11 cellular contexts compared by ENCODE assay signal in the genomic region with DNA sequence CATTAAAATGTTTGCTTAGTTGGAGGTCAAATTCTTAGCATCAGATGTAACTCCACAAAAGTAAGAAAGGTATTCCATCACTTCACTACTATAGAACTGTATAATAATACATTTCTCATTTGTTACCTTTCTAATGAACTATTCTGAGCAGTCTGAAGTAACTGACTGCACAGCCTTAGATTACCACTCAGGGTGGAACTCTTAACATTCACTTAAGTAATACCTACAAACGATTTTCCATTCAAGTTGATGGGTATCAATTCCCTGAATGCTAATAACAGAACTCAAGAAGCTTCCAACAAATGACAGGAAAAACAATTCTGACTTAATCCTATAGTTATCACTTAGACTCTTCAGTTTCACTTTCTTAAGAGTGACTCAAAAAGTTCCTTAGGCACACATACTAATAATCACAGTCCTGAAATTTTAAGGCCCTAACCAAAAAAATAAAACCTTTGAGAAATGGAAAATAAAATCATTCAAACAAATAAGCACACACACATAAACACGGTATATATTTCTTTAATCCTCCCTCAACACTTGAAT. TPM values are rescaled to one million over a fixed set of nuclear protein-coding genes. Genes with fewer than 3 reads are reported as not detected.
DNase-seq lines count a peak whose midpoint lies in the region; ATAC-seq lines count a peak whose summit lies in the region.
"Had no signal": no experiment of that assay in that cellular context is flagged by ENCODE, and none has a peak within 500 bp of the region (broad histone marks: within the 10 kb centered on the region; RNA-seq: fewer than 3 reads in every experiment).

No MANE protein-coding gene starts in this region.

- no peak for DNase-seq in activated CD8-positive, alpha-beta memory T cell treated with anti-CD3 and anti-CD28 coated beads, Interleukin-2, amount 10 ng/mL, durations not matched to agents 7 days and 5 days
- DNase-seq in activated CD8-positive, alpha-beta memory T cell treated with anti-CD3 and anti-CD28 coated beads, Interleukin-2, amount 50 U/mL, for 48 hours: no peak
- DNase-seq in adipocyte (ENCODE audit: low read depth) (peak; percentile 22), HAP-1 (ENCODE audit: low spot score in 2 of 2) (no peak), NAMALWA (ENCODE audit: low spot score) (no peak)
- DNase-seq in stimulated activated effector memory CD8-positive, alpha-beta T cell treated with anti-CD3 and anti-CD28 coated beads, Interleukin-12 subunit alpha, Interleukin-12 subunit beta, amount 100 ng/mL, for 72 hours (ENCODE audit: low spot score in 2 of 2): no peak
- DNase-seq: lower lobe of right lung, NCI-H1694 treated with DMSO at 0.1 percent for 48 hours, T-helper 9 cell had no signal

- peak overlapping the region; percentile 78 for H3K27ac Mint-ChIP-seq in activated CD8-positive, alpha-beta memory T cell treated with anti-CD3 and anti-CD28 coated beads, Interleukin-2, amount 10 ng/mL, durations not matched to agents 7 days and 5 days
- H3K27ac Mint-ChIP-seq in stimulated activated effector memory CD8-positive, alpha-beta T cell treated with anti-CD3 and anti-CD28 coated beads, Interleukin-12 subunit alpha, Interleukin-12 subunit beta, amount 100 ng/mL, for 72 hours: peak overlapping the region; percentile 89

- H3K9me3 ChIP-seq in adipocyte (ENCODE audit: control insufficient read depth, low read length) (no peaks in the 10 kb centered on the region), HAP-1 (no peaks in the 10 kb centered on the region)
- H3K9me3 ChIP-seq: lower lobe of right lung had no signal

- peaks cover 35% of the 10 kb centered on the region for H3K4me1 ChIP-seq in adipocyte (ENCODE audit: control insufficient read depth, insufficient read depth, low read length)
- H3K4me1 ChIP-seq in HAP-1: no peaks in the 10 kb centered on the region; the same call in 1 of the 2 replicates

- no peaks in the 10 kb centered on the region for H3K9me3 Mint-ChIP-seq in activated CD8-positive, alpha-beta memory T cell treated with anti-CD3 and anti-CD28 coated beads, Interleukin-2, amount 10 ng/mL, durations not matched to agents 7 days and 5 days (ENCODE audit: low read depth)
- no peaks in the 10 kb centered on the region for H3K9me3 Mint-ChIP-seq in stimulated activated effector memory CD8-positive, alpha-beta T cell treated with anti-CD3 and anti-CD28 coated beads, Interleukin-12 subunit alpha, Interleukin-12 subunit beta, amount 100 ng/mL, for 72 hours

- no peak overlapping the region for H3K4me3 Mint-ChIP-seq in activated CD8-positive, alpha-beta memory T cell treated with anti-CD3 and anti-CD28 coated beads, Interleukin-2, amount 10 ng/mL, durations not matched to agents 7 days and 5 days
- H3K4me3 Mint-ChIP-seq in stimulated activated effector memory CD8-positive, alpha-beta T cell treated with anti-CD3 and anti-CD28 coated beads, Interleukin-12 subunit alpha, Interleukin-12 subunit beta, amount 100 ng/mL, for 72 hours: no peak overlapping the region

- H3K36me3 ChIP-seq in adipocyte (ENCODE audit: control insufficient read depth, insufficient read depth, low read length, severe bottlenecking): peaks cover 61% of the 10 kb centered on the region
- peaks cover 83% of the 10 kb centered on the region for H3K36me3 ChIP-seq in HAP-1 (replicated peaks)

- peak overlapping the region; percentile 48 for H3K4me3 ChIP-seq in adipocyte (ENCODE audit: low read length)
- no peak overlapping the region for H3K4me3 ChIP-seq in HAP-1
- H3K4me3 ChIP-seq: lower lobe of right lung had no signal

- in situ Hi-C loops in HAP-1 (cut with MboI; ENCODE audit: low sequenced_read_pairs): no loop called here

- no peaks in the 10 kb centered on the region for H3K27me3 Mint-ChIP-seq in activated CD8-positive, alpha-beta memory T cell treated with anti-CD3 and anti-CD28 coated beads, Interleukin-2, amount 10 ng/mL, durations not matched to agents 7 days and 5 days

- peak overlapping the region; percentile 51 for H3K9ac ChIP-seq in adipocyte (ENCODE audit: low read length)

- ATAC-seq in activated CD8-positive, alpha-beta memory T cell treated with anti-CD3 and anti-CD28 coated beads, Interleukin-2, amount 10 ng/mL, durations not matched to agents 7 days and 5 days: peak; percentile 71
- ATAC-seq in HG03045 (IDR thresholded peaks at IDR 0.05; ENCODE audit: unreplicated experiment) (peak; percentile 61), GM21423 (IDR thresholded peaks at IDR 0.05; ENCODE audit: unreplicated experiment) (no peak)
- ATAC-seq in stimulated activated effector memory CD8-positive, alpha-beta T cell treated with anti-CD3 and anti-CD28 coated beads, Interleukin-12 subunit alpha, Interleukin-12 subunit beta, amount 100 ng/mL, for 72 hours: peak; percentile 87
- ATAC-seq: lower lobe of right lung had no signal

- H3K27me3 ChIP-seq in adipocyte (replicated peaks; ENCODE audit: control insufficient read depth, insufficient read depth, low read length) (no peaks in the 10 kb centered on the region), HAP-1 (ENCODE audit: low read depth) (no peaks in the 10 kb centered on the region)

- CTCF ChIA-PET in activated CD8-positive, alpha-beta memory T cell treated with anti-CD3 and anti-CD28 coated beads, Interleukin-2, amount 10 ng/mL, durations not matched to agents 7 days and 5 days (lab: Charles Lee): interaction anchor here (1.2 to 2.0 kb wide), 2 partner anchors 9 to 14 kb away, joined by 3 to 5 read pairs; no protein-coding TSS in a partner anchor

- H3K4me1 Mint-ChIP-seq in activated CD8-positive, alpha-beta memory T cell treated with anti-CD3 and anti-CD28 coated beads, Interleukin-2, amount 10 ng/mL, durations not matched to agents 7 days and 5 days: peaks cover 55% of the 10 kb centered on the region
- peaks cover 47% of the 10 kb centered on the region for H3K4me1 Mint-ChIP-seq in stimulated activated effector memory CD8-positive, alpha-beta T cell treated with anti-CD3 and anti-CD28 coated beads, Interleukin-12 subunit alpha, Interleukin-12 subunit beta, amount 100 ng/mL, for 72 hours

- H3K36me3 Mint-ChIP-seq in activated CD8-positive, alpha-beta memory T cell treated with anti-CD3 and anti-CD28 coated beads, Interleukin-2, amount 10 ng/mL, durations not matched to agents 7 days and 5 days: peaks cover 68% of the 10 kb centered on the region
- H3K36me3 Mint-ChIP-seq in stimulated activated effector memory CD8-positive, alpha-beta T cell treated with anti-CD3 and anti-CD28 coated beads, Interleukin-12 subunit alpha, Interleukin-12 subunit beta, amount 100 ng/mL, for 72 hours: peaks cover 100% of the 10 kb centered on the region

RNA-seq across cellular contexts. Expression of gene HNRNPD, which starts 20.9 kb away (rescaled TPM):
- total RNA-seq in activated CD8-positive, alpha-beta memory T cell treated with anti-CD3 and anti-CD28 coated beads, Interleukin-2, amount 10 ng/mL, durations not matched to agents 7 days and 5 days: 100 to 1,000 TPM; 385 to 421 TPM
